Comparison of ENCODE assay signal across 17 cellular contexts in the genomic region with DNA sequence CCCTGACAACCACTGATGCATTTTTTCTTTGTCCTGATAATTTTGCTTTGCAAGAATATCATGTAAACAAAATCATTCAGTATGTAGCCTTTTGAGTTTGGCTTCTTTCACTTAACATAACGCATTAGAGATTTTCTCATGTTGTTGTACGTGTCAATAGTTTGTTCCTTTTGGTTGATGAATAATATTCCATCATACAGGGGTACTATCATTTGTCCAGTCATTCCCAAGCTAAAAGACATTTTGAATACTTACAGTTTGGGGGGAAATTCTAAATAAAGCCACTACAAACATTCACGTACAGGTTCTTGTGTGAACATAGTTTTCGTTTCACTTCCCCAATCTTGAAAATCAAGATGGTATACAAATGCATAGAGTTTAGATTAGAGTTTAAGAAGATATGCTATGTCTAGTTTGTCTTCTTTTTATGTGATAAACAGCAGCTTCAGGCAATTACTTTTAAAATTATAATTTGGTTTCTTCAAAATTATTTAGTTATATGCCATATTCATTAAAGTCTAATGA. TPM values are rescaled to one million over a fixed set of nuclear protein-coding genes. Genes with fewer than 3 reads are reported as not detected.
DNase-seq lines count a peak whose midpoint lies in the region; ATAC-seq and TF ChIP-seq lines count a peak whose summit lies in the region.
"Had no signal": no experiment of that assay in that cellular context is flagged by ENCODE, and none has a peak within 500 bp of the region (broad histone marks: within the 10 kb centered on the region; RNA-seq: fewer than 3 reads in every experiment).

No MANE protein-coding gene starts in this region.

- TF ChIP-seq CTCF in VCaP (conservative IDR thresholded peaks at IDR 0.05) (no peak), omental fat pad (IDR thresholded peaks at IDR 0.05) (no peak)

- no peak for DNase-seq in dedifferentiated amniotic fluid mesenchymal stem cell (ENCODE audit: extremely low spot score)
- no peak for DNase-seq in omental fat pad (ENCODE audit: low spot score)
- DNase-seq in GDM1 (lab: John Stamatoyannopoulos, UW): no peak
- no peak for DNase-seq in NCI-H2081 treated with DMSO at 0.1 percent for 48 hours (lab: John Stamatoyannopoulos, UW)
- DNase-seq: activated CD4-positive, alpha-beta T cell treated with anti-CD3 and anti-CD28 coated beads for 1 hour; CD4-positive, alpha-beta T cell; GF-D8; occipital lobe; T-cell; trophoblast cell had no signal

- ATAC-seq in GM18519 (IDR thresholded peaks at IDR 0.05; ENCODE audit: low FRiP score, unreplicated experiment): peak; percentile 70
- peak; percentile 86 for ATAC-seq in GM21367 (IDR thresholded peaks at IDR 0.05; ENCODE audit: unreplicated experiment)
- ATAC-seq in HG03378 (IDR thresholded peaks at IDR 0.05; ENCODE audit: unreplicated experiment): peak; percentile 86
- no peak for ATAC-seq in omental fat pad (ENCODE audit: low FRiP score)
- ATAC-seq: T-cell had no signal

- peak overlapping the region; percentile 79 for H3K27ac ChIP-seq in VCaP
- H3K27ac ChIP-seq: KMS-11 had no signal

RNA-seq across cellular contexts. Expression of a gene that starts 5.2 kb away (rescaled TPM):
- total RNA-seq in omental fat pad: not detected
- total RNA-seq: CD4-positive, alpha-beta T cell; fibroblast of lung; lung microvascular endothelial cell; occipital lobe; T-cell had no signal
